9 cellular contexts compared by ENCODE assay signal in the genomic region with DNA sequence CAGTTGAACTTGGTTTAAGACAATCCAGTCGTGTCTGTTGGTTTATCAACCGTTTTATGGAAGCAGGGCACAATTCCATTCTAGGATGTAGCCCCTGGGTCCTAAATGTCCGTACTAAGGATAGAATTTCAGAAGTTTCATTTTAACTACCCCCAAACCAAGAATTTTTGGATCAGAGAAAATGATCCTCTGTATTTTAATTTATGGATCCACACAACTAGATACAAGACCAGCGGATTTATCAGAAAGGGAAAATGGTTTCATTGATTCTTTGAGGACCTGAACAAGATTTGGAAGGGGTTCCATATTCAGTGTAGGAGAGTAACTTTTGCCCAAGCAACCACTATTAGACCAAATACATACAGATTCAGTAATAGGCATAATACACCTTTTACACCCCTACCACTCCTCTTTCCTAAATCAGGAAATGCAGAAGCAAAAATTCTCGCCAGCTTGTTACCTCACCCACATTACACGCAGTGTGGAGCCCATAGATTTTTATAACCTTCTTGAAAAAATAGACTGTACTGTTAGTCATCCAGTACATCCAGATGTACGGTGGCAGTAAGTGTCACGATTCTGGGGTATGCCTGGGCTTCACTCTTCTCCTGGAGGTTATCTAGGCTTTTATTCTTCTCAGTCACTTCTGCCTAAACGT. TPM values are rescaled to one million over a fixed set of nuclear protein-coding genes. Genes with fewer than 3 reads are reported as not detected.
DNase-seq lines count a peak whose midpoint lies in the region; TF ChIP-seq lines count a peak whose summit lies in the region.
"Had no signal": no experiment of that assay in that cellular context is flagged by ENCODE, and none has a peak within 500 bp of the region (broad histone marks: within the 10 kb centered on the region; RNA-seq: fewer than 3 reads in every experiment).

No MANE protein-coding gene starts in this region.

- no peak for TF ChIP-seq CTCF in dorsolateral prefrontal cortex (IDR thresholded peaks at IDR 0.05 in 54 of 56, conservative IDR thresholded peaks at IDR 0.05 in 2 of 56; ENCODE audit: low read depth in 1 of 56, partially characterized antibody in 56 of 56)
- TF ChIP-seq CTCF in osteoblast (IDR thresholded peaks at IDR 0.05; ENCODE audit: extremely low read depth, low read depth, low read length), result no peak

- peaks cover 26 to 33% (median 31%) of the 10 kb centered on the region in 11 experiments; a peak in 21 of 22 replicates for H4K20me1 ChIP-seq in BLaER1 treated with 17β-estradiol and CSF1 and Interleukin-3, amounts not matched to agents 10 nM and 100 nM
- H4K20me1 ChIP-seq in Karpas-422 (ENCODE audit: insufficient read depth, low read depth, low read length) (peaks cover 26% of the 10 kb centered on the region), osteoblast (ENCODE audit: insufficient read depth, low read length) (peaks cover 27% of the 10 kb centered on the region)

- peaks cover 0 to 7% (median 0%) of the 10 kb centered on the region in 11 experiments; a peak in 2 of 22 replicates for H3K36me3 ChIP-seq in BLaER1 treated with 17β-estradiol and CSF1 and Interleukin-3, amounts not matched to agents 10 nM and 100 nM
- H3K36me3 ChIP-seq in Karpas-422 (ENCODE audit: insufficient read depth, low read length), result peaks cover 6% of the 10 kb centered on the region
- H3K36me3 ChIP-seq in osteoblast (ENCODE audit: insufficient read depth, low read length), result peaks cover 5% of the 10 kb centered on the region

- peak overlapping the region in 6 of 11 experiments; percentile 94 to 97 (median 95); a peak in 6 of 22 replicates for H3K27ac ChIP-seq in BLaER1 treated with 17β-estradiol and CSF1 and Interleukin-3, amounts not matched to agents 10 nM and 100 nM
- no peak overlapping the region for H3K27ac ChIP-seq in Karpas-422 (ENCODE audit: low read length)
- H3K27ac ChIP-seq in dorsolateral prefrontal cortex, result peak overlapping the region; percentile 91 to 100 (median 99)
- H3K27ac ChIP-seq in osteoblast (ENCODE audit: low read depth, low read length), result peak overlapping the region; percentile 86

- peaks cover 27% of the 10 kb centered on the region for H3K79me2 ChIP-seq in Karpas-422 (ENCODE audit: low read length)
- peaks cover 88% of the 10 kb centered on the region for H3K79me2 ChIP-seq in osteoblast (ENCODE audit: insufficient read depth, low read length)

- H3K9me3 ChIP-seq in BLaER1 treated with 17β-estradiol and CSF1 and Interleukin-3, amounts not matched to agents 10 nM and 100 nM (replicated peaks in 1 of 11), result no peaks in the 10 kb centered on the region
- H3K9me3 ChIP-seq in Karpas-422 (ENCODE audit: low read length) (no peaks in the 10 kb centered on the region), osteoblast (ENCODE audit: low read depth, low read length) (no peaks in the 10 kb centered on the region)

- H2AFZ ChIP-seq in Karpas-422 (ENCODE audit: low read length) (peak overlapping the region; percentile 87), osteoblast (ENCODE audit: low read length) (peak overlapping the region; percentile 33)

- H3K27me3 ChIP-seq in BLaER1 treated with 17β-estradiol and CSF1 and Interleukin-3, amounts not matched to agents 10 nM and 100 nM, result no peaks in the 10 kb centered on the region
- H3K27me3 ChIP-seq in Karpas-422 (ENCODE audit: low read length) (no peaks in the 10 kb centered on the region), dorsolateral prefrontal cortex (no peaks in the 10 kb centered on the region), osteoblast (ENCODE audit: insufficient read depth, low read length) (no peaks in the 10 kb centered on the region)

- peaks cover 33 to 42% (median 38%) of the 10 kb centered on the region in 10 experiments for H3K4me1 ChIP-seq in BLaER1 treated with 17β-estradiol and CSF1 and Interleukin-3, amounts not matched to agents 10 nM and 100 nM
- H3K4me1 ChIP-seq in Karpas-422 (ENCODE audit: low read length) (peaks cover 40% of the 10 kb centered on the region), osteoblast (ENCODE audit: insufficient read depth, low read length) (peaks cover 47% of the 10 kb centered on the region)

- H3K9ac ChIP-seq in BLaER1 treated with 17β-estradiol and CSF1 and Interleukin-3, amounts not matched to agents 10 nM and 100 nM, result peak overlapping the region in 5 of 11 experiments; percentile 95 to 97 (median 96); a peak in 5 of 22 replicates
- no peak overlapping the region for H3K9ac ChIP-seq in Karpas-422 (ENCODE audit: low read length)

- peak overlapping the region; percentile 81 to 95 (median 90); a peak in 13 of 20 replicates for H3K4me3 ChIP-seq in BLaER1 treated with 17β-estradiol and CSF1 and Interleukin-3, amounts not matched to agents 10 nM and 100 nM
- peak overlapping the region; percentile 74; the same call in 1 of the 2 replicates for H3K4me3 ChIP-seq in Karpas-422 (ENCODE audit: low read length)
- peak overlapping the region in 46 of 59 donors; percentile 61 to 91 (median 81) for H3K4me3 ChIP-seq in dorsolateral prefrontal cortex
- peak overlapping the region; percentile 75 for H3K4me3 ChIP-seq in osteoblast (ENCODE audit: insufficient read depth, low read length)

- no peak for DNase-seq in Karpas-422
- no peak for DNase-seq in dorsolateral prefrontal cortex
- peak; percentile 83 for DNase-seq in osteoblast (ENCODE audit: insufficient read length, low spot score, missing footprints)
- DNase-seq in stimulated activated naive CD4-positive, alpha-beta T cell treated with Interleukin-2 at 50 U/mL for 16 hours (lab: John Stamatoyannopoulos, UW), result no peak
- no peak for DNase-seq in HPDE6-E6E7 (ENCODE audit: extremely low spot score)
- DNase-seq in NCI-H2081 treated with DMSO at 0.1 percent for 48 hours (lab: John Stamatoyannopoulos, UW), result no peak
- no peak for DNase-seq in NAMALWA (ENCODE audit: low spot score)
- DNase-seq: cortex of kidney had no signal

- intact Hi-C loops in dorsolateral prefrontal cortex (cut with DNase I), result loop anchor here in 1 of 2 donors (2.0 to 10.0 kb wide), 2 partner anchors 647 to 841 kb away; a partner anchor contains a TSS

- no peaks in the 10 kb centered on the region for H3K9me2 ChIP-seq in Karpas-422 (replicated peaks; ENCODE audit: insufficient read depth, low read length)

- H3K4me2 ChIP-seq in BLaER1 treated with 17β-estradiol and CSF1 and Interleukin-3, amounts not matched to agents 10 nM and 100 nM, result peak overlapping the region; percentile 86 to 100 (median 97)
- H3K4me2 ChIP-seq in Karpas-422 (ENCODE audit: low read depth, low read length, poor library complexity, severe bottlenecking) (peak overlapping the region; percentile 86), osteoblast (ENCODE audit: insufficient read depth, low read length) (peak overlapping the region; percentile 93)

RNA-seq across cellular contexts. Expression of a gene that starts 1.4 kb away (rescaled TPM):
- total RNA-seq in Karpas-422 (2014; rRNA removed; shearing (Covaris generic); ENCODE audit: low replicate concordance), result 29.0 and 62.5 TPM in 2 replicates
- total RNA-seq in dorsolateral prefrontal cortex, result 10 to 100 TPM; 26.6 to 73.6 (median 35.7) TPM
- 9.8 and 10.3 TPM in 2 replicates for total RNA-seq in osteoblast

RNA-seq across cellular contexts. Expression of a gene that starts 33.2 kb away (rescaled TPM):
- not detected in 2 replicates for total RNA-seq in Karpas-422 (2014; rRNA removed; shearing (Covaris generic); ENCODE audit: low replicate concordance)
- total RNA-seq in dorsolateral prefrontal cortex (1 to 10 TPM; 2.2 to 9.3 (median 5.1) TPM), osteoblast (59.0 and 71.0 TPM in 2 replicates)
